ENCODE assay signal across 11 cellular contexts in the genomic region with DNA sequence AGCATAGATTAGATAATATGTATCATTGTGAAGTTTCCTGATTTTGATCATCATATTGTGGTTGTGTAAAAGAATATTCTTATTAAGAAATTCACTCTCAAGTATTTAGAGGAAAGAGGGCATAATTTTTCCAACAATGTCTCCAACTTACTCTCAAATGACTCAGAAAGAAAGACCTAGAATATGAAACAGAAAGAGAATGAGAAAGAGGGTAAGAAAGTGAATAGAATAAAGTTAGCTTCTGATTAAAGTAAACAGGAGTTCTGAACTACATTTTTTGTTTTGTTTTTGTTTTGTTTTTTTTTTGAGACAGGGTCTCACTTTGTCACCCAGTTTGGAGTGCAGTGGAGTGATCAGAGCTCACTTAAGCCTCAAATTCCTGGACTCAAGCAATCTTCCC.
"Had no signal": no experiment of that assay in that cellular context is flagged by ENCODE, and none has a peak within 500 bp of the region (broad histone marks: within the 10 kb centered on the region; RNA-seq: fewer than 3 reads in every experiment).

No MANE protein-coding gene starts in this region.

- DNase-seq: activated CD4-positive, alpha-beta T cell treated with anti-CD3 and anti-CD28 coated beads, Interleukin-2, amount 50 U/mL, for 4 hours; activated CD4-positive, CD25-positive, alpha-beta regulatory T cell treated with anti-CD3 and anti-CD28 coated beads, Interleukin-2, amount 50 U/mL, for 72 hours; lower lobe of right lung; midbrain; pancreas; stimulated activated CD4-positive, alpha-beta T cell treated with anti-CD3 and anti-CD28 coated beads, Interleukin-15, amount 100 ng/mL, for 24 hours; stimulated activated CD4-positive, alpha-beta T cell treated with anti-CD3 and anti-CD28 coated beads, Interleukin-4, amount 100 ng/mL, for 24 hours; stimulated activated naive CD8-positive, alpha-beta T cell treated with anti-CD3 and anti-CD28 coated beads, Interleukin-15, amount 100 ng/mL, for 72 hours; testis; upper lobe of right lung had no signal

- ATAC-seq: esophagus mucosa; lower lobe of right lung; pancreas; stimulated activated naive CD8-positive, alpha-beta T cell treated with anti-CD3 and anti-CD28 coated beads, Interleukin-15, amount 100 ng/mL, for 72 hours; upper lobe of right lung had no signal
